ENCODE assay signal across 19 cellular contexts in the genomic region with DNA sequence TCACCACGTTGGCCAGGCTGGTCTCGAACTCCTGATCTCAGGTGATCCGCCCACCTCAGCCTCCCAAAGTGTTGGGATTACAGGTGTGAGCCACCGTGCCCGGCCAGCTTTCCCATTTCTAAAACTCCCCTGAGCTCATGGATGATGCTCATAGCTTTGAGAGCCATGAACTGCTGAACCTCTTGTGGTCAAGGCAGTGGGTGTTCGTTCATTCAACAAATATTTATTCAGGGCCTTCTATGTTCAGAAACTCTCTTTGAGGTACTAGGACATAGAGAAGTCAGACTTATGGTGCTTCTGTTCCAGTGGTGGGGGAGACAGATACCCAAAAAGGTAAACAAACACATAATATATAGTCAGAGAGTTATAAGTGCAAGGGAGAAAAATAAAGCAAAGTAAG. TPM values are rescaled to one million over a fixed set of nuclear protein-coding genes. Genes with fewer than 3 reads are reported as not detected.
"Had no signal": no experiment of that assay in that cellular context is flagged by ENCODE, and none has a peak within 500 bp of the region (broad histone marks: within the 10 kb centered on the region; RNA-seq: fewer than 3 reads in every experiment).

No MANE protein-coding gene starts in this region.

- H3K4me3 Mint-ChIP-seq: activated naive CD4-positive, alpha-beta T cell treated with anti-CD3 and anti-CD28 coated beads, Interleukin-2, amount 10 ng/mL, durations not matched to agents 7 days and 5 days; endodermal cell had no signal

- H3K4me3 ChIP-seq: adrenal gland, dorsolateral prefrontal cortex, tibial nerve, uterus had no signal

- H3K27ac Mint-ChIP-seq: activated naive CD4-positive, alpha-beta T cell treated with anti-CD3 and anti-CD28 coated beads, Interleukin-2, amount 10 ng/mL, durations not matched to agents 7 days and 5 days; endodermal cell; stimulated activated memory B cell treated with anti-CD40 and anti-IgM and Interleukin-4, amounts not matched to agents 10 μg/mL and 1 μg/mL and 100 μg/mL, for 72 hours had no signal

- H3K9me3 ChIP-seq: adrenal gland, neutrophil, tibial nerve, uterus had no signal

- H3K36me3 ChIP-seq: adrenal gland, neutrophil, tibial nerve, uterus had no signal

- ATAC-seq: natural killer cell; stimulated activated memory B cell treated with anti-CD40 and anti-IgM and Interleukin-4, amounts not matched to agents 10 μg/mL and 1 μg/mL and 100 μg/mL, for 72 hours had no signal

- H3K36me3 Mint-ChIP-seq: activated naive CD4-positive, alpha-beta T cell treated with anti-CD3 and anti-CD28 coated beads, Interleukin-2, amount 10 ng/mL, durations not matched to agents 7 days and 5 days; natural killer cell; stimulated activated memory B cell treated with anti-CD40 and anti-IgM and Interleukin-4, amounts not matched to agents 10 μg/mL and 1 μg/mL and 100 μg/mL, for 72 hours had no signal

- H3K27ac ChIP-seq: adrenal gland, dorsolateral prefrontal cortex, neutrophil, tibial nerve, uterus had no signal

- H3K27me3 ChIP-seq: adrenal gland had no signal

- H3K9me3 Mint-ChIP-seq: activated naive CD4-positive, alpha-beta T cell treated with anti-CD3 and anti-CD28 coated beads, Interleukin-2, amount 10 ng/mL, durations not matched to agents 7 days and 5 days; endodermal cell; immature natural killer cell; natural killer cell; stimulated activated memory B cell treated with anti-CD40 and anti-IgM and Interleukin-4, amounts not matched to agents 10 μg/mL and 1 μg/mL and 100 μg/mL, for 72 hours had no signal

- DNase-seq: activated CD4-positive, alpha-beta T cell treated with anti-CD3 and anti-CD28 coated beads for 36 hours; activated CD8-positive, alpha-beta memory T cell treated with anti-CD3 and anti-CD28 coated beads, Interleukin-2, amount 50 U/mL, for 48 hours; activated naive CD4-positive, alpha-beta T cell treated with anti-CD3 and anti-CD28 coated beads, Interleukin-2, amount 10 ng/mL, durations not matched to agents 7 days and 5 days; dorsolateral prefrontal cortex; endodermal cell; immature natural killer cell; mesendoderm; natural killer cell; posterior cingulate gyrus; stimulated activated CD4-positive, alpha-beta T cell treated with anti-CD3 and anti-CD28 coated beads, Interleukin-2, amount 100 ng/mL, for 48 hours; uterus had no signal

RNA-seq across cellular contexts. Expression of gene WDR31, which starts 11.9 kb away (rescaled TPM):
- polyA plus RNA-seq: immature natural killer cell had no signal

RNA-seq across cellular contexts. Expression of gene RNF183, which starts 48.8 kb away (rescaled TPM):
- total RNA-seq: adrenal gland; frontal cortex; natural killer cell; skeletal muscle tissue; subcutaneous adipose tissue; T-helper 1 cell treated with Interleukin-12 subunit alpha and Interleukin-12 subunit beta and Interleukin-4 antibody, amounts not matched to agents 30 ng/mL and 1 ng/mL, for 36 hours had no signal
- polyA plus RNA-seq: immature natural killer cell had no signal
